Comparison of ENCODE assay signal across 11 cellular contexts in the genomic region with DNA sequence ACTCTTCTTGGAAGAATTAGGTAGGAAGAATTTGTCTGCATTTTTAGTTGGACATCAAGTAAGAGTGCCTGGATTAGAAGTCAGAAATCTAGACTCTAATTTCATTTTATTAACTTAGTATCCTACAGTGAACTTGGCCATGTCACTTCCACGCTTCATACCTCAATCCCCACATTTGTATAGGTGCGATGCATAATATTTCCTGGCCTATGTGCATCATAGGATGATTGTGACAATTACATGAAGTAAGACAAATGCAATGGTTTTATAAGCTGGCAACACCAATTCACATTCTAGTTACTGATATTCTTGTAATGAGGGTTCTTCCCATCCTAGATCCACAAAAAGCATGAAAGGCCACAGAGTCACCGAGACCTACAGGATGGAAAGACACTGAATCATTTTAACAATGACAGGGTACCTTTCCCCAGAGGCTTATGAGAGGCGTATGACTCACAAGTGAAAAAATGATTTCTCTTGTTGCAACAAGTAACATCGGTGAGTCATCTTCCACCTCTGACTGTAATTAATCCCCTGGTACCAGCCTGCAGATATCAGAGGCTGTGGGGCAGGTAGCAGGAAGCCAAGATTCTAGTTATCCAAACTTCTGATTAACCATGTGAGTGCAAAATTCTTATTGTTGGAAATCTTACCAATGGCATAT. TPM values are rescaled to one million over a fixed set of nuclear protein-coding genes. Genes with fewer than 3 reads are reported as not detected.
A peak's percentile ranks its signal among the peaks of the same experiment; 100 is the strongest.
DNase-seq lines count a peak whose midpoint lies in the region; ATAC-seq and TF ChIP-seq lines count a peak whose summit lies in the region.
"Had no signal": no experiment of that assay in that cellular context is flagged by ENCODE, and none has a peak within 500 bp of the region (broad histone marks: within the 10 kb centered on the region; RNA-seq: fewer than 3 reads in every experiment).

No MANE protein-coding gene starts in this region.

- TF ChIP-seq CTCF in brain microvascular endothelial cell (IDR thresholded peaks at IDR 0.05; ENCODE audit: low read depth, low read length, missing control alignments) (no peak), prostate gland (IDR thresholded peaks at IDR 0.05) (no peak)

- H3K9me3 ChIP-seq in prostate gland: no peaks in the 10 kb centered on the region
- H3K9me3 ChIP-seq: psoas muscle had no signal

- DNase-seq in ELR (ENCODE audit: low read depth) (peak; percentile 77), LHCN-M2 (ENCODE audit: low read depth) (peak; percentile 43), brain microvascular endothelial cell (peak; percentile 79), prostate gland (ENCODE audit: low spot score) (peak; percentile 19), NCI-H146 treated with DMSO at 0.1 percent for 48 hours (lab: John Stamatoyannopoulos, UW; ENCODE audit: unreplicated experiment) (no peak), cerebellum (ENCODE audit: low spot score) (no peak)
- DNase-seq: activated gamma-delta T cell treated with Interleukin-2 at 50 U/mL for 16 hours, NCI-H774, psoas muscle had no signal

- H3K27me3 ChIP-seq in brain microvascular endothelial cell (replicated peaks) (no peaks in the 10 kb centered on the region), prostate gland (replicated peaks; ENCODE audit: insufficient read depth) (no peaks in the 10 kb centered on the region)

- 48% methylated on average over 5 of the region's 5 CpGs for WGBS in prostate gland

- intact Hi-C loops in prostate gland (cut with DNase I): no loop called here

- no peak for TF ChIP-seq POLR2A in prostate gland (IDR thresholded peaks at IDR 0.05)

- in situ Hi-C loops in brain microvascular endothelial cell (cut with HindIII; ENCODE audit: low pct_ligation_motif_present, low sequenced_read_pairs): no loop called here

- H3K4me3 ChIP-seq in brain microvascular endothelial cell (ENCODE audit: low read depth, low read length) (no peak overlapping the region), prostate gland (no peak overlapping the region)
- H3K4me3 ChIP-seq: psoas muscle had no signal

- H3K27ac ChIP-seq in brain microvascular endothelial cell (no peak overlapping the region), prostate gland (no peak overlapping the region)
- H3K27ac ChIP-seq: psoas muscle, VCaP had no signal

- ATAC-seq in HG03521 (IDR thresholded peaks at IDR 0.05; ENCODE audit: unreplicated experiment): no peak
- ATAC-seq: psoas muscle had no signal

- H3K36me3 ChIP-seq in brain microvascular endothelial cell (replicated peaks) (no peaks in the 10 kb centered on the region), prostate gland (no peaks in the 10 kb centered on the region)

- H3K4me1 ChIP-seq in prostate gland (replicated peaks): no peaks in the 10 kb centered on the region
- H3K4me1 ChIP-seq: psoas muscle had no signal

RNA-seq across cellular contexts. Expression of gene OR5AK2, which starts 56.0 kb away (rescaled TPM):
- not detected in 2 replicates for total RNA-seq in LHCN-M2 (2014; rRNA removed)
- polyA plus RNA-seq in LHCN-M2 (2012): not detected
- total RNA-seq in prostate gland: not detected
- total RNA-seq in cerebellum: not detected
- total RNA-seq: psoas muscle had no signal
- polyA plus RNA-seq: psoas muscle had no signal

Comparison
In these comparisons a context has a peak if more than half of its experiments do, and no peak if none do; other contexts are left out.
1. DNase-seq: peak in ELR (single experiment), LHCN-M2 (single experiment), brain microvascular endothelial cell (single experiment) and prostate gland (single experiment); none in NCI-H146 treated with DMSO at 0.1 percent for 48 hours (single experiment) and cerebellum (single experiment).